16 cellular contexts compared by ENCODE assay signal in genomic region chr1:198267921-198268320, GRCh38.
DNase-seq lines count a peak whose midpoint lies in the region; ATAC-seq and TF ChIP-seq lines count a peak whose summit lies in the region.
"Had no signal": no experiment of that assay in that cellular context is flagged by ENCODE, and none has a peak within 500 bp of the region (broad histone marks: within the 10 kb centered on the region; RNA-seq: fewer than 3 reads in every experiment).

No MANE protein-coding gene starts in this region.

- H3K36me3 ChIP-seq in mammary epithelial cell (ENCODE audit: insufficient read depth, low read length) = no peaks in the 10 kb centered on the region
- H3K36me3 ChIP-seq in breast epithelium = no peaks in the 10 kb centered on the region
- H3K36me3 ChIP-seq in ascending aorta = peaks cover 0 to 11% of the 10 kb centered on the region in 2 donors
- peaks cover 2% of the 10 kb centered on the region for H3K36me3 ChIP-seq in thoracic aorta

- ATAC-seq in right cardiac atrium (peak; percentile 22 to 44), thoracic aorta (ENCODE audit: insufficient number of reproducible peaks, low FRiP score, low read depth) (no peak), HG03175 (IDR thresholded peaks at IDR 0.05; ENCODE audit: unreplicated experiment) (no peak)
- ATAC-seq: T-helper 17 cell had no signal

- no peak overlapping the region for H3K9ac ChIP-seq in mammary epithelial cell (ENCODE audit: insufficient read depth, low read length)

- intact Hi-C loops in mammary epithelial cell (cut with micrococcal nuclease) (no loop called here), breast epithelium (cut with DNase I; ENCODE audit: low total_unique reads) (no loop called here), ascending aorta (cut with DNase I) (loop anchor here (10.0 kb wide), 1 partner anchor 113 kb away; the partner anchor contains the start of gene NEK7), right cardiac atrium (cut with DNase I) (loop anchor here in 1 of 4 donors (10.0 kb wide), 1 partner anchor 103 kb away; no protein-coding TSS in a partner anchor)

- dilution Hi-C loops in mammary epithelial cell (cut with HindIII; ENCODE audit: low sequenced_read_pairs) = no loop called here

- H3K4me2 ChIP-seq in mammary epithelial cell (ENCODE audit: insufficient read depth, low read depth, low read length) = peak overlapping the region; percentile 20

- no TSS peak for BruUV-seq in mammary epithelial cell (replicated peaks; lab: Mats Ljungman, UMichigan)

- H3K4me1 ChIP-seq in mammary epithelial cell (ENCODE audit: insufficient read depth, low read length) (peaks cover 26% of the 10 kb centered on the region), breast epithelium (no peaks in the 10 kb centered on the region), ascending aorta (peaks cover 0 to 29% of the 10 kb centered on the region in 2 donors), right cardiac atrium (ENCODE audit: control insufficient read depth, insufficient read depth, low read length) (peaks cover 4% of the 10 kb centered on the region), thoracic aorta (ENCODE audit: control insufficient read depth in 1 of 2, low read depth in 2 of 2) (peaks cover 6 to 37% of the 10 kb centered on the region in 2 donors)

- H2AFZ ChIP-seq in mammary epithelial cell (ENCODE audit: low read depth, low read length) = no peak overlapping the region

- in situ Hi-C loops in mammary epithelial cell (cut with MboI; ENCODE audit: low sequenced_read_pairs in 2 of 2) = no loop called here

- H3K4me3 ChIP-seq in mammary epithelial cell (replicated peaks in 1 of 3; ENCODE audit: insufficient read depth in 1 of 3, low read depth in 2 of 3, low read length in 3 of 3) = no peak overlapping the region
- no peak overlapping the region for H3K4me3 ChIP-seq in breast epithelium
- no peak overlapping the region for H3K4me3 ChIP-seq in ascending aorta
- H3K4me3 ChIP-seq in right cardiac atrium (ENCODE audit: low read length) = no peak overlapping the region
- no peak overlapping the region for H3K4me3 ChIP-seq in thoracic aorta
- H3K4me3 ChIP-seq: tibial nerve had no signal

- H3K27ac ChIP-seq in mammary epithelial cell (ENCODE audit: insufficient read depth, low read depth, low read length) (no peak overlapping the region), breast epithelium (no peak overlapping the region), ascending aorta (peak overlapping the region; percentile 28 to 29), right cardiac atrium (ENCODE audit: low read length) (peak overlapping the region; percentile 85), thoracic aorta (peak overlapping the region; percentile 12 to 15)
- H3K27ac ChIP-seq: 22Rv1, tibial nerve had no signal

- no peak for TF ChIP-seq CTCF in mammary epithelial cell (conservative IDR thresholded peaks at IDR 0.05 in 1 of 2, IDR thresholded peaks at IDR 0.05 in 1 of 2; ENCODE audit: extremely low read depth in 1 of 2, insufficient read depth in 1 of 2, low read depth in 1 of 2, low read length in 2 of 2)
- no peak for TF ChIP-seq CTCF in breast epithelium (IDR thresholded peaks at IDR 0.05)
- TF ChIP-seq CTCF in ascending aorta (IDR thresholded peaks at IDR 0.05) = no peak
- TF ChIP-seq CTCF in thoracic aorta (IDR thresholded peaks at IDR 0.05) = no peak

- H3K27me3 ChIP-seq in mammary epithelial cell (ENCODE audit: insufficient read depth, low read length) = no peaks in the 10 kb centered on the region
- H3K27me3 ChIP-seq in breast epithelium = no peaks in the 10 kb centered on the region
- no peaks in the 10 kb centered on the region for H3K27me3 ChIP-seq in ascending aorta
- no peaks in the 10 kb centered on the region for H3K27me3 ChIP-seq in right cardiac atrium (ENCODE audit: control insufficient read depth, insufficient read depth)
- H3K27me3 ChIP-seq in thoracic aorta (replicated peaks; ENCODE audit: insufficient read depth) = no peaks in the 10 kb centered on the region
- H3K27me3 ChIP-seq: tibial nerve had no signal

- 79% methylated on average over 4 of the region's 4 CpGs for WGBS in mammary epithelial cell (ENCODE audit: low coverage, missing lambda C conversion rate)
- 75% methylated on average over 4 of the region's 4 CpGs for whole genome bisulfite sequencing in right cardiac atrium

- H3K9me3 ChIP-seq in mammary epithelial cell (replicated peaks; ENCODE audit: insufficient read depth, low read length) (no peaks in the 10 kb centered on the region), breast epithelium (no peaks in the 10 kb centered on the region), ascending aorta (peaks cover 0 to 8% of the 10 kb centered on the region in 2 donors), right cardiac atrium (ENCODE audit: control insufficient read depth, low read length) (no peaks in the 10 kb centered on the region), thoracic aorta (no peaks in the 10 kb centered on the region)
- H3K9me3 ChIP-seq: tibial nerve had no signal

- DNase-seq in mammary epithelial cell (peak; percentile 46), breast epithelium (ENCODE audit: low spot score in 2 of 2) (no peak), ascending aorta (ENCODE audit: low spot score in 2 of 2) (no peak), right cardiac atrium (no peak), thoracic aorta (ENCODE audit: low spot score) (no peak), NCI-H510A (lab: John Stamatoyannopoulos, UW) (no peak), NCI-H1436 treated with DMSO at 0.1 percent for 48 hours (lab: John Stamatoyannopoulos, UW) (no peak)
- DNase-seq: activated CD4-positive, alpha-beta T cell treated with anti-CD3 and anti-CD28 coated beads for 1 hour; CD4-positive, alpha-beta T cell; MM.1S; NCI-H1930; NCI-H526; T-helper 17 cell had no signal

- no peaks in the 10 kb centered on the region for H4K20me1 ChIP-seq in mammary epithelial cell (ENCODE audit: insufficient read depth, low read length)

- peaks cover 33% of the 10 kb centered on the region for H3K79me2 ChIP-seq in mammary epithelial cell (ENCODE audit: insufficient read depth, low read length)

- CTCF ChIA-PET in mammary epithelial cell (lab: Charles Lee; ENCODE audit: low non-redundant PET) = interaction anchor here (0.6 kb wide), 1 partner anchor 47 kb away, joined by 4 read pairs; no protein-coding TSS in a partner anchor

- TF ChIP-seq POLR2A in breast epithelium (IDR thresholded peaks at IDR 0.05) = no peak

Comparison
In these comparisons a context has a peak if more than half of its experiments do, and no peak if none do; other contexts are left out.
1. H3K27ac ChIP-seq: peak in ascending aorta (2 of 2), right cardiac atrium (single experiment) and thoracic aorta (2 of 2); none in mammary epithelial cell (single experiment) and breast epithelium (0 of 2).
2. ATAC-seq: peak in right cardiac atrium (2 of 2); none in thoracic aorta (single experiment) and HG03175 (single experiment).